In the genomic region with DNA sequence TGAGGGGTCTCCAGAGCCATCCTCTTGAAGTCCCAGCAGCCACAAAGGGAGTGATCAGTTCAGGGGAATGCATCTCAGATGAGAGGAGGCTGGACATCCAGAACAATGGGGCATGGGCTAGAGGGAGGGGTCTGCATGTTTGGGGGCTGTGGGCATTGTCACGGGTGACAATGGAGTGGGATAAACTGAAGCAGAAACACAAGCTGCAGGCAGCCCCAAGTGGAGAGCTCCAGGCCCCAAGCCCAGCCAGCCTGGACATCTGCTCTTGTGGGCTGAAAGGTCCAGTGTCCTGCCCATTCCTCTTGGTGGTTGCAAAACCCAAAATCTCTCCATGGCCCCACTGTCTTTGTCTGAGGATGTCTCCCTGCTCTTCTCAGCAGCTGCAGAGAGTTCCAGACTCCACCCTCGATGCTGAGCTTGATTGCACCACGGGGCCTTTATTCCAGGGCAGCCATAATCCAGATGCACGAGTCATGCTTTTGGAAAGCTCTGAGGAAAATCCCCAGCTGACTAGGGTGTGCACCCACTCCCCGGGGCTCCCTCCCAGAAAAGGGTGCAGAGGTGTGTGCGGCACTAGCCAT, we compare ENCODE assay signal across 14 cellular contexts.
DNase-seq lines count a peak whose midpoint lies in the region; ATAC-seq and TF ChIP-seq lines count a peak whose summit lies in the region.
"Had no signal": no experiment of that assay in that cellular context is flagged by ENCODE, and none has a peak within 500 bp of the region (broad histone marks: within the 10 kb centered on the region; RNA-seq: fewer than 3 reads in every experiment).

No MANE protein-coding gene starts in this region.

- no peaks in the 10 kb centered on the region for H3K27me3 ChIP-seq in heart left ventricle

- H3K9me3 Mint-ChIP-seq in nephron = no peaks in the 10 kb centered on the region
- no peaks in the 10 kb centered on the region for H3K9me3 Mint-ChIP-seq in activated naive CD4-positive, alpha-beta T cell treated with anti-CD3 and anti-CD28 coated beads for 36 hours
- H3K9me3 Mint-ChIP-seq: activated CD8-positive, alpha-beta T cell treated with anti-CD3 and anti-CD28 coated beads for 36 hours; stimulated activated naive CD8-positive, alpha-beta T cell treated with anti-CD3 and anti-CD28 coated beads, Interleukin-15, Interleukin-2, amounts not matched to agents 100 ng/mL and 50 ng/mL, for 24 hours had no signal

- peak overlapping the region in 11 of 12 donors; percentile 17 to 98 (median 78) for H3K27ac ChIP-seq in heart left ventricle
- H3K27ac ChIP-seq: HL-60 had no signal

- CTCF ChIA-PET in activated naive CD4-positive, alpha-beta T cell treated with anti-CD3 and anti-CD28 coated beads for 36 hours (lab: Charles Lee) = interaction anchor here (1.6 kb wide), 1 partner anchor 33 kb away, joined by 5 read pairs; no protein-coding TSS in a partner anchor

- TF ChIP-seq CTCF in heart left ventricle (IDR thresholded peaks at IDR 0.05) (no peak), fibroblast of mammary gland (conservative IDR thresholded peaks at IDR 0.05; ENCODE audit: control insufficient read depth, insufficient read depth, low read depth, low read length) (no peak), nephron (IDR thresholded peaks at IDR 0.05; ENCODE audit: unreplicated experiment in 3 of 3) (no peak)

- H3K4me3 ChIP-seq in heart left ventricle = peak overlapping the region in 1 of 12 donors; percentile 3
- no peak overlapping the region for H3K4me3 ChIP-seq in fibroblast of mammary gland (ENCODE audit: control insufficient read depth, low read depth, low read length)
- H3K4me3 ChIP-seq: skin epidermis had no signal

- peaks cover 62% of the 10 kb centered on the region for H3K4me1 Mint-ChIP-seq in nephron
- no peaks in the 10 kb centered on the region for H3K4me1 Mint-ChIP-seq in activated naive CD4-positive, alpha-beta T cell treated with anti-CD3 and anti-CD28 coated beads for 36 hours (ENCODE audit: low read depth)

- H3K27ac Mint-ChIP-seq in nephron = peak overlapping the region in 2 of 3 experiments; percentile 26 to 41
- no peak overlapping the region for H3K27ac Mint-ChIP-seq in activated naive CD4-positive, alpha-beta T cell treated with anti-CD3 and anti-CD28 coated beads for 36 hours
- H3K27ac Mint-ChIP-seq: activated CD8-positive, alpha-beta T cell treated with anti-CD3 and anti-CD28 coated beads for 36 hours; stimulated activated naive CD8-positive, alpha-beta T cell treated with anti-CD3 and anti-CD28 coated beads, Interleukin-15, Interleukin-2, amounts not matched to agents 100 ng/mL and 50 ng/mL, for 24 hours had no signal

- WGBS in heart left ventricle, 4 donors = 19 to 37% (median 25%) methylated on average over 6 of the region's 6 CpGs

- no peak for TF ChIP-seq POLR2A in heart left ventricle (IDR thresholded peaks at IDR 0.05)

- peaks cover 39% of the 10 kb centered on the region for H3K36me3 Mint-ChIP-seq in nephron (ENCODE audit: low read depth)
- H3K36me3 Mint-ChIP-seq in activated naive CD4-positive, alpha-beta T cell treated with anti-CD3 and anti-CD28 coated beads for 36 hours (ENCODE audit: low read depth) = no peaks in the 10 kb centered on the region

- no peaks in the 10 kb centered on the region for H3K9me3 ChIP-seq in heart left ventricle

- H3K4me1 ChIP-seq in heart left ventricle = peaks cover 24 to 99% (median 91%) of the 10 kb centered on the region in 12 donors

- peaks cover 0 to 71% (median 48%) of the 10 kb centered on the region in 9 donors for H3K36me3 ChIP-seq in heart left ventricle

- peak overlapping the region in 1 of 3 experiments; percentile 35 for H3K4me3 Mint-ChIP-seq in nephron
- no peak overlapping the region for H3K4me3 Mint-ChIP-seq in activated naive CD4-positive, alpha-beta T cell treated with anti-CD3 and anti-CD28 coated beads for 36 hours
- H3K4me3 Mint-ChIP-seq: activated CD8-positive, alpha-beta T cell treated with anti-CD3 and anti-CD28 coated beads for 36 hours; stimulated activated naive CD8-positive, alpha-beta T cell treated with anti-CD3 and anti-CD28 coated beads, Interleukin-15, Interleukin-2, amounts not matched to agents 100 ng/mL and 50 ng/mL, for 24 hours had no signal

- peak in 1 of 4 donors; percentile 5 for ATAC-seq in heart left ventricle
- ATAC-seq in Right ventricle myocardium superior (ENCODE audit: poor library complexity) = no peak
- ATAC-seq: activated CD8-positive, alpha-beta T cell treated with anti-CD3 and anti-CD28 coated beads for 36 hours had no signal

- DNase-seq in heart left ventricle = peak in 3 of 5 donors; percentile 47 to 72 (median 64)
- DNase-seq in Right ventricle myocardium superior = no peak
- peak; percentile 79 for DNase-seq in fibroblast of mammary gland (ENCODE audit: low read depth)
- DNase-seq in activated naive CD4-positive, alpha-beta T cell treated with anti-CD3 and anti-CD28 coated beads for 36 hours = no peak
- no peak for DNase-seq in GDM1 (lab: John Stamatoyannopoulos, UW)
- no peak for DNase-seq in activated CD4-positive, CD25-positive, alpha-beta regulatory T cell (lab: John Stamatoyannopoulos, UW)
- no peak for DNase-seq in stimulated activated CD4-positive, alpha-beta T cell treated with anti-CD3 and anti-CD28 coated beads, Interleukin-4, amount 100 ng/mL, for 24 hours
- DNase-seq: activated CD8-positive, alpha-beta T cell treated with anti-CD3 and anti-CD28 coated beads for 36 hours; NCI-H1930; RPMI8226 had no signal

- H3K27me3 Mint-ChIP-seq in nephron (ENCODE audit: low read depth) = no peaks in the 10 kb centered on the region
- peaks cover 2% of the 10 kb centered on the region for H3K27me3 Mint-ChIP-seq in activated naive CD4-positive, alpha-beta T cell treated with anti-CD3 and anti-CD28 coated beads for 36 hours (ENCODE audit: low read depth)
- H3K27me3 Mint-ChIP-seq: activated CD8-positive, alpha-beta T cell treated with anti-CD3 and anti-CD28 coated beads for 36 hours; stimulated activated naive CD8-positive, alpha-beta T cell treated with anti-CD3 and anti-CD28 coated beads, Interleukin-15, Interleukin-2, amounts not matched to agents 100 ng/mL and 50 ng/mL, for 24 hours had no signal

- intact Hi-C loops in heart left ventricle (cut with DNase I) (loop anchor here in 3 of 10 donors (2.0 to 10.0 kb wide), 2 partner anchors 27 to 49 kb away; no protein-coding TSS in a partner anchor), Right ventricle myocardium superior (cut with DNase I) (no loop called here)
- intact Hi-C loops in activated naive CD4-positive, alpha-beta T cell treated with anti-CD3 and anti-CD28 coated beads for 36 hours (cut with micrococcal nuclease) = no loop called here

Comparison
In these comparisons a context has a peak if more than half of its experiments do, and no peak if none do; other contexts are left out.
1. DNase-seq: peak in heart left ventricle (3 of 5) and fibroblast of mammary gland (single experiment); none in Right ventricle myocardium superior (single experiment), activated naive CD4-positive, alpha-beta T cell treated with anti-CD3 and anti-CD28 coated beads for 36 hours (single experiment), GDM1 (single experiment), activated CD4-positive, CD25-positive, alpha-beta regulatory T cell (0 of 4) and stimulated activated CD4-positive, alpha-beta T cell treated with anti-CD3 and anti-CD28 coated beads, Interleukin-4, amount 100 ng/mL, for 24 hours (single experiment).